In the genomic region with DNA sequence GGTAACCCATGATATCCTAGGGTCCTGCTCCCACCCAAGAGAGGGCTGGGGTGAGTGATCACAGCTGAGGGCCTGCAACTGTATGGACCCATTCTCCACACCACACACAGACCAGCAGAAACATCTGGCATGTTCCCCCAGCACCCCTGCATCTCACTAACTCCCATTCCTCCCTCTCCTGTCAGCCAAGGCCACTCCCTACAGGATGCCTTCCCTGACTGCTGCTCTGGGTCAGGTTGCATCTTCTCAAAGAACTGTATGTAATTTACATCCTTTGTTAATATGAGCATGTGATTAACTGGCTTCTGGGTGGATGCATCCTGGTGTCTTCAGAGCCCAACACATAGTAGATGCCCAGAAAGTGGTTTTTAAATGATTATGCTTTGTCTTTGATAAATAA, we compare ENCODE assay signal across 1 cellular context.
TF ChIP-seq lines count a peak whose summit lies in the region.

No MANE protein-coding gene starts in this region.

TF ChIP-seq in GM23338, 12 proteins besides CTCF, POLR2A, EP300 and RAD21:
- TF ChIP-seq ETS1 (IDR thresholded peaks at IDR 0.05) (no peak), ZNF462 (CRISPR knock-in tag; IDR thresholded peaks at IDR 0.05) (no peak), POLR2AphosphoS5 (IDR thresholded peaks at IDR 0.05; ENCODE audit: low read depth) (no peak)
TF ChIP-seq in GM23338: peak in this region for 0.
